ENCODE assay signal across 17 cellular contexts in the genomic region with DNA sequence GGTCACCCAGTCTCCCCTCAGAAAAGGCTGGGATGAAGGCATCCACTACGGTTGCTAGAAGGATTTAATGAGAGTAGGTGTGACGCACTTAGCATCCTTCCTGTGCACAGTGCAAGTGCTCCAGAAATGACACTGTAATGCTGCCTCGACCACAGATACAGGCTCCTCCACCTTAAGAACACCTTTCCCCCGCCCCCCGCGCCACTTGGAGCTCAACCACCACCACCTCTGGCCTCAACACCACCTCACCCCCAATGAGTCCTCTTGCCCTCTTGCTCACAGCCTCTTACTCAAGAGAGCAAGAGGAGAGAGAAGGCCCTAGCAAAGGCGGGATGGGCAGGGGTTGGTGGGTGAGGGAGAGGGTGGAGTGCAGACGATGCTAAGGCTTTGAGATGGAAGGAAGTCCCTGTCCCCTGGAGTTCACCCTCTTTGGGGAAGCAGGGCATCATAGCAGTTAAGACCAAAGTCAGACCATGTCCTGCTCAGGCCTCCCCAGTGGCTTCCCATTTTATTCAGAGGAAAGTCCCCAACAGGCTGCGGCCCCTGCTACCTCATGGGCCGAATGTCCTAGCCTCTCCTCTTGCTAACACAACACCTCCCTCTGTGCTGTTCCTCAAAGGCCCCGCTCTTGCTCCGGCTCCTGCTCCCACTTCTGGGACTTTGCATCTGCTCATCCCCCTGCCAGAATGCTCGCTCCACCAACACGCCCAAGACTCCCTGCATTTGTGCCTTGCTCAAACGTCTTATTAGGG. TPM values are rescaled to one million over a fixed set of nuclear protein-coding genes. Genes with fewer than 3 reads are reported as not detected.
A peak's percentile ranks its signal among the peaks of the same experiment; 100 is the strongest.
DNase-seq lines count a peak whose midpoint lies in the region; ATAC-seq and TF ChIP-seq lines count a peak whose summit lies in the region.
"Had no signal": no experiment of that assay in that cellular context is flagged by ENCODE, and none has a peak within 500 bp of the region (broad histone marks: within the 10 kb centered on the region; RNA-seq: fewer than 3 reads in every experiment).

No MANE protein-coding gene starts in this region.

- peaks cover 11% of the 10 kb centered on the region for H3K79me2 ChIP-seq in OCI-LY3 (ENCODE audit: low read length)

- H3K9ac ChIP-seq in OCI-LY3 (ENCODE audit: low read length) = no peak overlapping the region; the same call in 1 of the 2 replicates

- peak overlapping the region; percentile 67 for H3K4me3 Mint-ChIP-seq in natural killer cell treated with Interleukin-12 subunit alpha and Interleukin-12 subunit beta and Interleukin-15 and Interleukin-18, amount 100 ng/mL, for 72 hours

- H3K27ac Mint-ChIP-seq in natural killer cell treated with Interleukin-12 subunit alpha and Interleukin-12 subunit beta and Interleukin-15 and Interleukin-18, amount 100 ng/mL, for 72 hours = peak overlapping the region; percentile 63 to 74

- TF ChIP-seq CTCF in OCI-LY3 (IDR thresholded peaks at IDR 0.05; ENCODE audit: low read depth, low read length) = no peak
- TF ChIP-seq CTCF in GM13976 (IDR thresholded peaks at IDR 0.05; ENCODE audit: borderline replicate concordance, control extremely low read depth, extremely low read depth, insufficient read depth, missing control alignments) = no peak

- no peaks in the 10 kb centered on the region for H3K9me3 ChIP-seq in OCI-LY3 (ENCODE audit: insufficient read depth, low read length)
- H3K9me3 ChIP-seq: colonic mucosa, stomach had no signal

- no peaks in the 10 kb centered on the region for H3K27me3 Mint-ChIP-seq in natural killer cell treated with Interleukin-12 subunit alpha and Interleukin-12 subunit beta and Interleukin-15 and Interleukin-18, amount 100 ng/mL, for 72 hours

- H3K4me1 ChIP-seq in OCI-LY3 (ENCODE audit: low read length) = peaks cover 80% of the 10 kb centered on the region
- H3K4me1 ChIP-seq: colonic mucosa had no signal

- H3K27me3 ChIP-seq in OCI-LY3 (ENCODE audit: low read depth, low read length) = no peaks in the 10 kb centered on the region
- H3K27me3 ChIP-seq: colonic mucosa, stomach had no signal

- H2AFZ ChIP-seq in OCI-LY3 (ENCODE audit: low read depth, low read length) = no peak overlapping the region

- peak overlapping the region; percentile 31 for H3K27ac ChIP-seq in OCI-LY3 (ENCODE audit: low read length)
- H3K27ac ChIP-seq: colonic mucosa had no signal

- H3K4me3 ChIP-seq in OCI-LY3 (ENCODE audit: low read length) = no peak overlapping the region
- H3K4me3 ChIP-seq: colonic mucosa, stomach had no signal

- peaks cover 44 to 50% of the 10 kb centered on the region in 2 donors for H3K4me1 Mint-ChIP-seq in natural killer cell treated with Interleukin-12 subunit alpha and Interleukin-12 subunit beta and Interleukin-15 and Interleukin-18, amount 100 ng/mL, for 72 hours (ENCODE audit: low read depth in 2 of 2)

- in situ Hi-C loops in G401 (cut with HindIII; ENCODE audit: low sequenced_read_pairs) (no loop called here), GM13976 (cut with MboI; ENCODE audit: low sequenced_read_pairs, unreplicated experiment) (no loop called here)

- H3K9me3 Mint-ChIP-seq in natural killer cell treated with Interleukin-12 subunit alpha and Interleukin-12 subunit beta and Interleukin-15 and Interleukin-18, amount 100 ng/mL, for 72 hours = no peaks in the 10 kb centered on the region

- peak overlapping the region; percentile 30 for H3K4me2 ChIP-seq in OCI-LY3 (ENCODE audit: low read length)

- peaks cover 81% of the 10 kb centered on the region for H3K36me3 ChIP-seq in OCI-LY3 (replicated peaks; ENCODE audit: low read depth, low read length)

- H3K36me3 Mint-ChIP-seq in natural killer cell treated with Interleukin-12 subunit alpha and Interleukin-12 subunit beta and Interleukin-15 and Interleukin-18, amount 100 ng/mL, for 72 hours = peaks cover 17% of the 10 kb centered on the region

- peak in 1 of 2 donors; percentile 69 for ATAC-seq in natural killer cell treated with Interleukin-12 subunit alpha and Interleukin-12 subunit beta and Interleukin-15 and Interleukin-18, amount 100 ng/mL, for 72 hours

- DNase-seq in G401 (ENCODE audit: low spot score) (peak; percentile 23), NCI-H774 (lab: John Stamatoyannopoulos, UW) (no peak), GM13976 (ENCODE audit: low spot score) (no peak), NCI-H510A (lab: John Stamatoyannopoulos, UW) (no peak)
- DNase-seq in activated gamma-delta T cell treated with anti-CD3 and anti-CD28 coated beads, Interleukin-2, amount 50 U/mL, for 16 hours (ENCODE audit: low read depth) = peak; percentile 34
- DNase-seq in natural killer cell treated with Interleukin-12 subunit alpha and Interleukin-12 subunit beta and Interleukin-15 and Interleukin-18, amount 100 ng/mL, for 72 hours (ENCODE audit: low spot score) = no peak
- DNase-seq: colonic mucosa, DND-41, HCEC 1CT, NCI-H1092 treated with DMSO at 0.1 percent for 48 hours, NCI-H226, SIG-M5, stomach had no signal

- H4K20me1 ChIP-seq in OCI-LY3 (ENCODE audit: insufficient read depth, low read length) = no peaks in the 10 kb centered on the region; the same call in none of the 2 replicates

RNA-seq across cellular contexts. Expression of gene STARD5, which starts 8.3 kb away (rescaled TPM):
- not detected in 2 replicates for total RNA-seq in G401 (2014; rRNA removed; shearing (Covaris generic))
- total RNA-seq in natural killer cell treated with Interleukin-12 subunit alpha and Interleukin-12 subunit beta and Interleukin-15 and Interleukin-18, amount 100 ng/mL, for 72 hours = 1 to 10 TPM; 6.2 to 7.8 TPM

RNA-seq across cellular contexts. Expression of gene TMC3, which starts 58.4 kb away (rescaled TPM):
- total RNA-seq in G401 (2014; rRNA removed; shearing (Covaris generic)) = not detected in 2 replicates
- not detected for total RNA-seq in natural killer cell treated with Interleukin-12 subunit alpha and Interleukin-12 subunit beta and Interleukin-15 and Interleukin-18, amount 100 ng/mL, for 72 hours
- total RNA-seq: glomerular endothelial cell, osteoblast, skeletal muscle tissue had no signal

Comparison
In these comparisons a context has a peak if more than half of its experiments do, and no peak if none do; other contexts are left out.
1. DNase-seq: peak in G401 (single experiment) and activated gamma-delta T cell treated with anti-CD3 and anti-CD28 coated beads, Interleukin-2, amount 50 U/mL, for 16 hours (single experiment); none in natural killer cell treated with Interleukin-12 subunit alpha and Interleukin-12 subunit beta and Interleukin-15 and Interleukin-18, amount 100 ng/mL, for 72 hours (single experiment), NCI-H774 (single experiment), GM13976 (single experiment) and NCI-H510A (single experiment).